In the genomic region with DNA sequence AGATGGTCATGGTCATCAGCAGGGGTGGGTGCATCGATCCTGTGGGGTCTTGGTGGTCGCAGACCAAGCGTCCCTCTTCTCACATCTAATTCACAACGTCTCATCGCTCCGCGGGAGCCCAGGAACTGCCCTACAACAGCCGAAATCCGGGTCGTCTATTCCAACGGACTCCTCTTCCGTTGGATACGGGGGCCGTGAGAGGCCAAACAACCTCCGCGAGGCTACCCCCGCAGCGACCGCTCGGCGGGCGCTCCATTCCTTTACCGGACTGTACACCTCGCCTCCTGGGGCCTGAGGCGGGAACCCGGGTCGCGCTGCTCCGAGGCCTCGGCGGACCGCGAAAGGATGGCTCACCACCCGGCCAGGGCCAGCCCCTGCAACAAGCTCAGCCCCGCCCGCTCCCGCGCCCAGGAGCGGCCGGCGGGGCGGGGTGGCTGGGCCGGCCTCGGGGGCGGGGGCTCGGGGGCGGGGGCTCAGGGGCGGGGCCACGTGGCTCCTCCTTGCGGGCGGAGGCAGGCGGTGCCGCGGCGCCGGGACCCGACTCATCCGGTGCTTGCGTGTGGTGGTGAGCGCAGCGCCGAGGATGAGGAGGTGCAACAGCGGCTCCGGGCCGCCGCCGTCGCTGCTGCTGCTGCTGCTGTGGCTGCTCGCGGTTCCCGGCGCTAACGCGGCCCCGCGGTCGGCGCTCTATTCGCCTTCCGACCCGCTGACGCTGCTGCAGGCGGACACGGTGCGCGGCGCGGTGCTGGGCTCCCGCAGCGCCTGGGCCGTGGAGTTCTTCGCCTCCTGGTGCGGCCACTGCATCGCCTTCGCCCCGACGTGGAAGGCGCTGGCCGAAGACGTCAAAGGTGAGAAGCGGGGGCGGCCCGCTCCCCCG, we compare ENCODE assay signal across 8 cellular contexts. TPM values are rescaled to one million over a fixed set of nuclear protein-coding genes. Genes with fewer than 3 reads are reported as not detected.
DNase-seq lines count a peak whose midpoint lies in the region; ATAC-seq and TF ChIP-seq lines count a peak whose summit lies in the region.

A gene with protein sequence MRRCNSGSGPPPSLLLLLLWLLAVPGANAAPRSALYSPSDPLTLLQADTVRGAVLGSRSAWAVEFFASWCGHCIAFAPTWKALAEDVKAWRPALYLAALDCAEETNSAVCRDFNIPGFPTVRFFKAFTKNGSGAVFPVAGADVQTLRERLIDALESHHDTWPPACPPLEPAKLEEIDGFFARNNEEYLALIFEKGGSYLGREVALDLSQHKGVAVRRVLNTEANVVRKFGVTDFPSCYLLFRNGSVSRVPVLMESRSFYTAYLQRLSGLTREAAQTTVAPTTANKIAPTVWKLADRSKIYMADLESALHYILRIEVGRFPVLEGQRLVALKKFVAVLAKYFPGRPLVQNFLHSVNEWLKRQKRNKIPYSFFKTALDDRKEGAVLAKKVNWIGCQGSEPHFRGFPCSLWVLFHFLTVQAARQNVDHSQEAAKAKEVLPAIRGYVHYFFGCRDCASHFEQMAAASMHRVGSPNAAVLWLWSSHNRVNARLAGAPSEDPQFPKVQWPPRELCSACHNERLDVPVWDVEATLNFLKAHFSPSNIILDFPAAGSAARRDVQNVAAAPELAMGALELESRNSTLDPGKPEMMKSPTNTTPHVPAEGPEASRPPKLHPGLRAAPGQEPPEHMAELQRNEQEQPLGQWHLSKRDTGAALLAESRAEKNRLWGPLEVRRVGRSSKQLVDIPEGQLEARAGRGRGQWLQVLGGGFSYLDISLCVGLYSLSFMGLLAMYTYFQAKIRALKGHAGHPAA (plus strand): TSS at position 545 of the 877 bp plus-strand sequence. CDS start 39 bp downstream, at position 584.

- ATAC-seq in CD4-positive, alpha-beta T cell (ENCODE audit: poor library complexity) = peak; percentile 97
- ATAC-seq in GM19397 (IDR thresholded peaks at IDR 0.05; ENCODE audit: unreplicated experiment) (peak; percentile 94), HG03565 (IDR thresholded peaks at IDR 0.05; ENCODE audit: unreplicated experiment) (peak; percentile 86), lower lobe of right lung (peak; percentile 91 to 96)
- peak; percentile 94 for ATAC-seq in activated CD8-positive, alpha-beta T cell treated with anti-CD3 and anti-CD28 coated beads, Interleukin-2, amount 10 ng/mL, durations not matched to agents 7 days and 5 days

- H3K9me3 Mint-ChIP-seq in CD4-positive, alpha-beta T cell = no peaks in the 10 kb centered on the region
- H3K9me3 Mint-ChIP-seq in activated CD8-positive, alpha-beta T cell treated with anti-CD3 and anti-CD28 coated beads, Interleukin-2, amount 10 ng/mL, durations not matched to agents 7 days and 5 days (ENCODE audit: insufficient read depth) = no peaks in the 10 kb centered on the region

- POLR2A ChIA-PET in CD4-positive, alpha-beta T cell (lab: Charles Lee) = interaction anchor here (0.8 to 2.5 kb wide), 5 partner anchors 9 to 348 kb away, joined by 4 to 23 read pairs (median 7); a partner anchor contains a TSS
- POLR2A ChIA-PET in activated CD8-positive, alpha-beta T cell treated with anti-CD3 and anti-CD28 coated beads, Interleukin-2, amount 10 ng/mL, durations not matched to agents 7 days and 5 days (lab: Charles Lee) = interaction anchor here (0.6 to 2.6 kb wide), 12 partner anchors 9 to 348 kb away, joined by 3 to 13 read pairs (median 4); a partner anchor contains a TSS

- H3K27ac ChIP-seq in CD4-positive, alpha-beta T cell (ENCODE audit: low read depth, low read length) = peak within 1 kb of the TSS; percentile 42
- H3K27ac ChIP-seq in lower lobe of right lung = peak within 1 kb of the TSS; percentile 94

- peaks cover 33% of the 10 kb centered on the region for H3K4me1 Mint-ChIP-seq in CD4-positive, alpha-beta T cell (ENCODE audit: low read depth)
- peaks cover 38% of the 10 kb centered on the region for H3K4me1 Mint-ChIP-seq in activated CD8-positive, alpha-beta T cell treated with anti-CD3 and anti-CD28 coated beads, Interleukin-2, amount 10 ng/mL, durations not matched to agents 7 days and 5 days (ENCODE audit: low read depth)

- no peaks in the 10 kb centered on the region for H3K36me3 ChIP-seq in lower lobe of right lung

- intact Hi-C loops in CD4-positive, alpha-beta T cell (cut with DNase I, micrococcal nuclease) = loop anchor here (5.0 to 10.0 kb wide), 10 partner anchors 270 to 1880 kb away; a partner anchor contains a TSS
- intact Hi-C loops in lower lobe of right lung (cut with DNase I) = no loop called here

- no peaks in the 10 kb centered on the region for H3K27me3 ChIP-seq in CD4-positive, alpha-beta T cell (ENCODE audit: control insufficient read depth, insufficient read depth, low read length)
- no peaks in the 10 kb centered on the region for H3K27me3 ChIP-seq in lower lobe of right lung (ENCODE audit: low read depth)

- peak within 1 kb of the TSS; percentile 95 for H3K4me3 Mint-ChIP-seq in CD4-positive, alpha-beta T cell
- H3K4me3 Mint-ChIP-seq in activated CD8-positive, alpha-beta T cell treated with anti-CD3 and anti-CD28 coated beads, Interleukin-2, amount 10 ng/mL, durations not matched to agents 7 days and 5 days = peak within 1 kb of the TSS; percentile 92

- TF ChIP-seq CTCF in CD4-positive, alpha-beta T cell (IDR thresholded peaks at IDR 0.05) = no peak
- TF ChIP-seq CTCF in lower lobe of right lung (IDR thresholded peaks at IDR 0.05) = peak; percentile 18

- CTCF ChIA-PET in CD4-positive, alpha-beta T cell (lab: Charles Lee) = interaction anchor here (0.6 kb wide), 1 partner anchor 340 kb away, joined by 3 read pairs; no protein-coding TSS in a partner anchor
- CTCF ChIA-PET in activated CD8-positive, alpha-beta T cell treated with anti-CD3 and anti-CD28 coated beads, Interleukin-2, amount 10 ng/mL, durations not matched to agents 7 days and 5 days (lab: Charles Lee) = interaction anchor here (0.9 to 2.3 kb wide), 4 partner anchors 14 to 340 kb away, joined by 3 to 8 read pairs (median 6); no protein-coding TSS in a partner anchor

- no peaks in the 10 kb centered on the region for H3K9me3 ChIP-seq in CD4-positive, alpha-beta T cell (ENCODE audit: control insufficient read depth, low read length)
- no peaks in the 10 kb centered on the region for H3K9me3 ChIP-seq in lower lobe of right lung

- peak within 1 kb of the TSS; percentile 82 for H3K27ac Mint-ChIP-seq in CD4-positive, alpha-beta T cell
- H3K27ac Mint-ChIP-seq in activated CD8-positive, alpha-beta T cell treated with anti-CD3 and anti-CD28 coated beads, Interleukin-2, amount 10 ng/mL, durations not matched to agents 7 days and 5 days = peak within 1 kb of the TSS; percentile 92

- DNase-seq in CD4-positive, alpha-beta T cell = peak; percentile 80 to 90 (median 85)
- DNase-seq in NCI-H82 treated with DMSO at 0.1 percent for 48 hours (lab: John Stamatoyannopoulos, UW; ENCODE audit: unreplicated experiment) = peak; percentile 59
- peak; percentile 90 for DNase-seq in activated CD8-positive, alpha-beta T cell treated with anti-CD3 and anti-CD28 coated beads, Interleukin-2, amount 10 ng/mL, durations not matched to agents 7 days and 5 days
- DNase-seq in ecto neural progenitor cell (ENCODE audit: low spot score) = peak; percentile 94
- peak; percentile 94 for DNase-seq in lower lobe of right lung
- peak; percentile 67 to 83 (median 80) for DNase-seq in stimulated activated CD4-positive, alpha-beta T cell treated with anti-CD3 and anti-CD28 coated beads, TNF-alpha, amount 100 ng/mL, for 24 hours (ENCODE audit: low read depth in 3 of 3)

- no peaks in the 10 kb centered on the region for H3K27me3 Mint-ChIP-seq in CD4-positive, alpha-beta T cell
- H3K27me3 Mint-ChIP-seq in activated CD8-positive, alpha-beta T cell treated with anti-CD3 and anti-CD28 coated beads, Interleukin-2, amount 10 ng/mL, durations not matched to agents 7 days and 5 days (ENCODE audit: low read depth) = no peaks in the 10 kb centered on the region

- peaks cover 54% of the 10 kb centered on the region for H3K4me1 ChIP-seq in lower lobe of right lung

- H3K4me3 ChIP-seq in lower lobe of right lung = peak within 1 kb of the TSS; percentile 96

- H3K36me3 Mint-ChIP-seq in CD4-positive, alpha-beta T cell (ENCODE audit: low read depth) = peaks cover 8% of the 10 kb centered on the region
- H3K36me3 Mint-ChIP-seq in activated CD8-positive, alpha-beta T cell treated with anti-CD3 and anti-CD28 coated beads, Interleukin-2, amount 10 ng/mL, durations not matched to agents 7 days and 5 days (ENCODE audit: low read depth) = no peaks in the 10 kb centered on the region

RNA-seq across cellular contexts. Expression of the gene that starts here (rescaled TPM):
- 10 to 100 TPM; 13.7 to 14.3 TPM for total RNA-seq in CD4-positive, alpha-beta T cell
- total RNA-seq in activated CD8-positive, alpha-beta T cell treated with anti-CD3 and anti-CD28 coated beads, Interleukin-2, amount 10 ng/mL, durations not matched to agents 7 days and 5 days = 10 to 100 TPM; 23.9 to 25.2 TPM
- total RNA-seq in lower lobe of right lung = 241 TPM

Comparison
In these comparisons a context has a peak if more than half of its experiments do, and no peak if none do; other contexts are left out.
1. Peak in every context shown above with its lines: DNase-seq, ATAC-seq, H3K4me3 ChIP-seq and H3K27ac ChIP-seq.